18 cellular contexts compared by ENCODE assay signal in genomic region chr1:6704746-6705145, GRCh38. TPM values are rescaled to one million over a fixed set of nuclear protein-coding genes. Genes with fewer than 3 reads are reported as not detected.
DNase-seq lines count a peak whose midpoint lies in the region; ATAC-seq, FAIRE-seq and TF ChIP-seq lines count a peak whose summit lies in the region.
"Had no signal": no experiment of that assay in that cellular context is flagged by ENCODE, and none has a peak within 500 bp of the region (broad histone marks: within the 10 kb centered on the region; RNA-seq: fewer than 3 reads in every experiment).

No MANE protein-coding gene starts in this region.

- POLR2A ChIA-PET in HepG2 (lab: Yijun Ruan, JAX): no interaction called here

- H3K27ac ChIP-seq in HepG2 (ENCODE audit: extremely low read length, insufficient read depth, low read length) (no peak overlapping the region), right lobe of liver (no peak overlapping the region), transverse colon (peak overlapping the region in 3 of 4 donors; percentile 53 to 85 (median 76)), heart right ventricle (no peak overlapping the region)
- H3K27ac ChIP-seq: SJCRH30 had no signal

- BruUV-seq in HepG2 (replicated peaks; lab: Mats Ljungman, UMichigan): no TSS peak

- H3K27me3 Mint-ChIP-seq in nephron progenitor cell (ENCODE audit: low read depth, poor library complexity): peaks cover 47% of the 10 kb centered on the region

- H3K4me1 Mint-ChIP-seq in nephron progenitor cell: peaks cover 23% of the 10 kb centered on the region

- peak overlapping the region; percentile 47 for H3K27ac Mint-ChIP-seq in nephron progenitor cell

- H4K20me1 ChIP-seq in HepG2 (ENCODE audit: insufficient read depth, low read length): peaks cover 5% of the 10 kb centered on the region; the same call in 1 of the 2 replicates

- in situ Hi-C loops in HepG2 (cut with HindIII; ENCODE audit: extremely low pct_ligation_motif_present, low pct_unique_long_range_greater_than_20kb): loop anchor here (25.0 kb wide), 1 partner anchor 508 kb away; no protein-coding TSS in a partner anchor
- in situ Hi-C loops in transverse colon (cut with MboI; ENCODE audit: low pct_ligation_motif_present in 1 of 4, low pct_unique_long_range_greater_than_20kb in 1 of 4, low sequenced_read_pairs in 3 of 4): loop anchor here (25.0 kb wide), 2 partner anchors 508 to 933 kb away; no protein-coding TSS in a partner anchor

- intact Hi-C loops in HepG2 (cut with micrococcal nuclease; ENCODE audit: unreplicated experiment) (no loop called here), right lobe of liver (cut with DNase I) (no loop called here), transverse colon (cut with DNase I; ENCODE audit: low total_unique reads) (no loop called here), heart right ventricle (cut with DNase I) (no loop called here)

- TF ChIP-seq RAD21 in HepG2 (CRISPR knock-in tag; IDR thresholded peaks at IDR 0.05): no peak

- peak overlapping the region; percentile 12; the same call in 1 of the 2 replicates for H3K4me2 ChIP-seq in HepG2 (ENCODE audit: low read depth, low read length)

- WGBS in HepG2 (ENCODE audit: low lambda C conversion rate): 37% methylated on average over 6 of the region's 6 CpGs
- 86% methylated on average over 6 of the region's 6 CpGs for WGBS in right lobe of liver (ENCODE audit: insufficient coverage, low coverage, low lambda C conversion rate, missing lambda C conversion rate)
- 64 to 91% methylated on average over 2 to 6 of the region's 6 CpGs for WGBS in transverse colon (ENCODE audit: low coverage in 1 of 2), 2 donors
- 90 to 92% methylated on average over 6 of the region's 6 CpGs for WGBS in heart right ventricle, 2 donors

- peaks cover 19% of the 10 kb centered on the region for H3K79me2 ChIP-seq in HepG2 (ENCODE audit: insufficient read depth, low read length)

- H3K27me3 ChIP-seq in HepG2 (ENCODE audit: control insufficient read depth in 1 of 2, insufficient read depth in 2 of 2, low read length in 2 of 2) (peaks cover 2 to 21% of the 10 kb centered on the region in 2 experiments; a peak in 2 of 5 replicates), right lobe of liver (no peaks in the 10 kb centered on the region), transverse colon (no peaks in the 10 kb centered on the region), heart right ventricle (no peaks in the 10 kb centered on the region)
- H3K27me3 ChIP-seq: BE2C, Peyer's patch had no signal

- H3K4me1 ChIP-seq in HepG2 (ENCODE audit: insufficient read depth, low read length): peaks cover 15% of the 10 kb centered on the region
- peaks cover 0 to 18% (median 4%) of the 10 kb centered on the region in 4 donors for H3K4me1 ChIP-seq in right lobe of liver
- peaks cover 3 to 49% (median 23%) of the 10 kb centered on the region in 4 donors for H3K4me1 ChIP-seq in transverse colon
- H3K4me1 ChIP-seq in heart right ventricle: peaks cover 11 to 18% (median 15%) of the 10 kb centered on the region in 9 donors
- H3K4me1 ChIP-seq: BE2C had no signal

- TF ChIP-seq CTCF in HepG2 (CRISPR knock-in tag; IDR thresholded peaks at IDR 0.05): no peak
- no peak for TF ChIP-seq CTCF in right lobe of liver (IDR thresholded peaks at IDR 0.05)
- TF ChIP-seq CTCF in nephron progenitor cell (IDR thresholded peaks at IDR 0.05): no peak
- no peak for TF ChIP-seq CTCF in transverse colon (IDR thresholded peaks at IDR 0.05)
- no peak for TF ChIP-seq CTCF in heart right ventricle (IDR thresholded peaks at IDR 0.05)

- H3K9me3 ChIP-seq in HepG2 (ENCODE audit: low read length) (no peaks in the 10 kb centered on the region), right lobe of liver (no peaks in the 10 kb centered on the region), transverse colon (no peaks in the 10 kb centered on the region), heart right ventricle (no peaks in the 10 kb centered on the region)
- H3K9me3 ChIP-seq: BE2C, Peyer's patch, SJCRH30 had no signal

- no peak for ATAC-seq in HepG2
- ATAC-seq in right lobe of liver: no peak
- no peak for ATAC-seq in heart right ventricle
- ATAC-seq: GM12878 had no signal

- H3K4me3 Mint-ChIP-seq in nephron progenitor cell: no peak overlapping the region

- no peaks in the 10 kb centered on the region for H3K9me3 Mint-ChIP-seq in nephron progenitor cell

- no peaks in the 10 kb centered on the region for H3K36me3 Mint-ChIP-seq in nephron progenitor cell (ENCODE audit: low read depth)

- TF ChIP-seq POLR2A in HepG2 (IDR thresholded peaks at IDR 0.05; ENCODE audit: insufficient read depth in 1 of 2, low read depth in 2 of 2, low read length in 2 of 2): no peak
- TF ChIP-seq POLR2A in right lobe of liver (IDR thresholded peaks at IDR 0.05): no peak
- no peak for TF ChIP-seq POLR2A in transverse colon (IDR thresholded peaks at IDR 0.05)

- TF ChIP-seq EP300 in HepG2 (IDR thresholded peaks at IDR 0.05; ENCODE audit: low read depth in 2 of 2, low read length in 2 of 2): no peak
- TF ChIP-seq EP300 in HepG2 (CRISPR knock-in tag; IDR thresholded peaks at IDR 0.05; ENCODE audit: borderline replicate concordance): no peak
- TF ChIP-seq EP300 in transverse colon (IDR thresholded peaks at IDR 0.05; ENCODE audit: low read depth): no peak

- CTCF ChIA-PET in HepG2 (lab: Yijun Ruan, JAX; ENCODE audit: low intra/inter-chr PET ratio, low total read pairs): no interaction called here

- H3K36me3 ChIP-seq in HepG2 (replicated peaks in 1 of 2; ENCODE audit: control insufficient read depth in 1 of 2, insufficient read depth in 2 of 2, low read length in 2 of 2): no peaks in the 10 kb centered on the region
- H3K36me3 ChIP-seq in right lobe of liver: no peaks in the 10 kb centered on the region
- H3K36me3 ChIP-seq in transverse colon: no peaks in the 10 kb centered on the region
- H3K36me3 ChIP-seq in heart right ventricle: no peaks in the 10 kb centered on the region
- H3K36me3 ChIP-seq: BE2C, Peyer's patch, SJCRH30 had no signal

- H3K4me3 ChIP-seq in HepG2 (replicated peaks in 1 of 3; ENCODE audit: insufficient read depth in 1 of 3, low read depth in 2 of 3, low read length in 3 of 3): no peak overlapping the region
- H3K4me3 ChIP-seq in right lobe of liver: no peak overlapping the region
- no peak overlapping the region for H3K4me3 ChIP-seq in transverse colon
- no peak overlapping the region for H3K4me3 ChIP-seq in heart right ventricle
- H3K4me3 ChIP-seq: GM12878, Peyer's patch, SJCRH30 had no signal

- H3K9ac ChIP-seq in HepG2 (ENCODE audit: insufficient read depth, low read depth, low read length): no peak overlapping the region

- FAIRE-seq in HepG2 (lab: Jason Lieb, UNC): no peak
- FAIRE-seq: GM12878 had no signal

- no peak overlapping the region for H2AFZ ChIP-seq in HepG2 (ENCODE audit: low read length)

- DNase-seq in HepG2 (ENCODE audit: low spot score) (no peak), right lobe of liver (no peak), RPMI8226 (peak; percentile 56), nephron progenitor cell (no peak), transverse colon (no peak), NCI-H128 (lab: John Stamatoyannopoulos, UW; ENCODE audit: unreplicated experiment) (no peak), heart right ventricle (no peak)
- DNase-seq: BE2C, DMS79, NCI-H1092, NCI-H1436 treated with DMSO at 0.1 percent for 48 hours, NCI-H1930, NCI-H345, NCI-H524, NCI-H774, Peyer's patch, SJCRH30 had no signal

TF ChIP-seq in HepG2, 621 proteins besides CTCF, POLR2A, EP300 and RAD21 (continues in another document):
- no peak for TF ChIP-seq PHF20 (CRISPR knock-in tag; IDR thresholded peaks at IDR 0.05)
- TF ChIP-seq SOX13 (IDR thresholded peaks at IDR 0.05): no peak
- no peak for TF ChIP-seq SOX13 (CRISPR knock-in tag; conservative IDR thresholded peaks at IDR 0.05 in 1 of 2, IDR thresholded peaks at IDR 0.05 in 1 of 2)
- no peak for TF ChIP-seq NONO (IDR thresholded peaks at IDR 0.05)
- TF ChIP-seq NONO (CRISPR knock-in tag; conservative IDR thresholded peaks at IDR 0.05): no peak
- no peak for TF ChIP-seq HDAC6 (IDR thresholded peaks at IDR 0.05; ENCODE audit: low read depth, low read length)
- TF ChIP-seq, protein P1, sequence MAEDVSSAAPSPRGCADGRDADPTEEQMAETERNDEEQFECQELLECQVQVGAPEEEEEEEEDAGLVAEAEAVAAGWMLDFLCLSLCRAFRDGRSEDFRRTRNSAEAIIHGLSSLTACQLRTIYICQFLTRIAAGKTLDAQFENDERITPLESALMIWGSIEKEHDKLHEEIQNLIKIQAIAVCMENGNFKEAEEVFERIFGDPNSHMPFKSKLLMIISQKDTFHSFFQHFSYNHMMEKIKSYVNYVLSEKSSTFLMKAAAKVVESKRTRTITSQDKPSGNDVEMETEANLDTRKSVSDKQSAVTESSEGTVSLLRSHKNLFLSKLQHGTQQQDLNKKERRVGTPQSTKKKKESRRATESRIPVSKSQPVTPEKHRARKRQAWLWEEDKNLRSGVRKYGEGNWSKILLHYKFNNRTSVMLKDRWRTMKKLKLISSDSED (CRISPR knock-in tag; IDR thresholded peaks at IDR 0.05): no peak

RNA-seq across cellular contexts. Expression of gene DNAJC11, which starts 3.1 kb away (rescaled TPM):
- total RNA-seq in HepG2 (2016; rRNA removed; fragmentation: Illumina TruSeq; extraction: Trizol) (47.6 and 56.8 TPM in 2 replicates), right lobe of liver (10 to 100 TPM; 24.9 to 36.0 (median 28.6) TPM), transverse colon (10 to 100 TPM; 62.1 to 80.0 (median 70.9) TPM), heart right ventricle (10 to 100 TPM; 60.8 to 80.6 (median 73.2) TPM)
- 11.4 and 12.0 TPM in 2 replicates for total RNA-seq in HepG2 (2016; cell fraction: cytosol; rRNA removed; fragmentation: Illumina TruSeq; extraction: Trizol; ENCODE audit: low read depth)
- 49.7 and 50.5 TPM in 2 replicates for total RNA-seq in HepG2 (2016; cell fraction: insoluble cytoplasmic fraction; rRNA removed; fragmentation: Illumina TruSeq; extraction: Trizol)
- total RNA-seq in HepG2 (2016; cell fraction: membrane; rRNA removed; fragmentation: Illumina TruSeq; extraction: Trizol): 13.0 and 15.4 TPM in 2 replicates
- 46.2 and 51.3 TPM in 2 replicates for total RNA-seq in HepG2 (2016; cell fraction: nucleus; rRNA removed; fragmentation: Illumina TruSeq; extraction: Trizol)
- polyA plus RNA-seq in HepG2 (2011; rRNA removed) (24.0 and 25.1 TPM in 2 replicates), heart right ventricle (10 to 100 TPM; 31.2 to 63.1 TPM)
- 16.9 and 18.9 TPM in 2 replicates for polyA plus RNA-seq in HepG2 (2011; cell fraction: cytosol; rRNA removed)
- polyA plus RNA-seq in HepG2 (2011; cell fraction: nucleus; rRNA removed): 95.4 and 110 TPM in 2 replicates
- polyA plus RNA-seq in HepG2 (2012): 43.5 and 45.3 TPM in 2 replicates
- polyA plus RNA-seq in HepG2 (2016; cell fraction: cytosol; fragmentation: Illumina TruSeq; extraction: Trizol; ENCODE audit: low read depth): 4.3 and 4.6 TPM in 2 replicates
- 42.1 and 52.6 TPM in 2 replicates for polyA plus RNA-seq in HepG2 (2016; cell fraction: insoluble cytoplasmic fraction; fragmentation: Illumina TruSeq; extraction: Trizol; ENCODE audit: low read depth)
- 10.0 and 10.7 TPM in 2 replicates for polyA plus RNA-seq in HepG2 (2016; cell fraction: membrane; fragmentation: Illumina TruSeq; extraction: Trizol; ENCODE audit: low read depth)
- 98.5 and 103 TPM in 2 replicates for polyA plus RNA-seq in HepG2 (2016; cell fraction: nucleus; fragmentation: Illumina TruSeq; extraction: Trizol; ENCODE audit: insufficient read depth, low read depth)
- polyA minus RNA-seq in HepG2 (2011; rRNA and poly(A)+ RNA removed; ENCODE audit: low replicate concordance): 21.2 and 48.5 TPM in 2 replicates
- 13.3 and 15.7 TPM in 2 replicates for polyA minus RNA-seq in HepG2 (2011; cell fraction: cytosol; rRNA and poly(A)+ RNA removed)
- polyA minus RNA-seq in HepG2 (2011; cell fraction: nucleus; rRNA and poly(A)+ RNA removed): 38.4 and 48.9 TPM in 2 replicates

Comparison
In these comparisons a context has a peak if more than half of its experiments do, and no peak if none do; other contexts are left out.
1. H3K27ac ChIP-seq: peak in transverse colon (3 of 4); none in HepG2 (single experiment), right lobe of liver (0 of 3) and heart right ventricle (0 of 10).